Comparison of ENCODE assay signal across 9 cellular contexts in genomic region chr5:114700823-114701222, GRCh38.
"Had no signal": no experiment of that assay in that cellular context is flagged by ENCODE, and none has a peak within 500 bp of the region (broad histone marks: within the 10 kb centered on the region; RNA-seq: fewer than 3 reads in every experiment).

No MANE protein-coding gene starts in this region.

- H3K4me1 ChIP-seq: HAP-1 had no signal

- H2AFZ ChIP-seq: GM23248, GM23338 had no signal

- DNase-seq: GM23248, GOT3, H7, H9, HCEC 1CT, HFFc6 had no signal

- H3K9me3 ChIP-seq: HAP-1 had no signal

- ATAC-seq: GM23338, HCT116 had no signal

- H3K4me3 ChIP-seq: GM23248, GM23338, HAP-1 had no signal

- H3K4me2 ChIP-seq: GM23338 had no signal

- H3K9ac ChIP-seq: GM23248 had no signal

- H3K36me3 ChIP-seq: HAP-1 had no signal

- H3K27ac ChIP-seq: GM23248 had no signal
